ENCODE assay signal across 29 cellular contexts in genomic region chr10:23404461-23404980, GRCh38. TPM values are rescaled to one million over a fixed set of nuclear protein-coding genes. Genes with fewer than 3 reads are reported as not detected.
"Had no signal": no experiment of that assay in that cellular context is flagged by ENCODE, and none has a peak within 500 bp of the region (broad histone marks: within the 10 kb centered on the region; RNA-seq: fewer than 3 reads in every experiment).

No MANE protein-coding gene starts in this region.

- H3K9me3 Mint-ChIP-seq: activated B cell treated with CpG ODN at 0.5 μM for 24 hours; activated naive CD8-positive, alpha-beta T cell treated with anti-CD3 and anti-CD28 coated beads for 36 hours; endodermal cell; stimulated activated naive B cell treated with anti-CD40 and anti-IgM and Interleukin-4, amounts not matched to agents 10 μg/mL and 1 μg/mL and 100 μg/mL, for 72 hours; T-helper 1 cell treated with Interleukin-12 subunit alpha and Interleukin-12 subunit beta and Interleukin-4 antibody, amounts not matched to agents 30 μg/mL and 1 μg/mL, for 36 hours; type B pancreatic cell had no signal

- H3K27me3 Mint-ChIP-seq: activated B cell treated with CpG ODN at 0.5 μM for 24 hours; activated CD4-positive, alpha-beta T cell treated with anti-CD3 and anti-CD28 coated beads for 36 hours; type B pancreatic cell had no signal

- H3K36me3 ChIP-seq: breast epithelium, right lobe of liver, vagina had no signal

- H3K4me1 ChIP-seq: breast epithelium, parathyroid adenoma, right lobe of liver, testis, vagina had no signal

- ATAC-seq: activated CD4-positive, alpha-beta T cell treated with anti-CD3 and anti-CD28 coated beads for 36 hours; stimulated activated naive B cell treated with anti-CD40 and anti-IgM and Interleukin-4, amounts not matched to agents 10 μg/mL and 1 μg/mL and 100 μg/mL, for 72 hours had no signal

- DNase-seq: activated B cell treated with CpG ODN at 0.5 μM for 24 hours; activated CD4-positive, alpha-beta T cell treated with anti-CD3 and anti-CD28 coated beads for 36 hours; activated CD4-positive, alpha-beta T cell treated with anti-CD3 and anti-CD28 coated beads, Interleukin-2, amount 50 U/mL, for 4 hours; activated CD8-positive, alpha-beta memory T cell treated with anti-CD3 and anti-CD28 coated beads for 24 hours; activated CD8-positive, alpha-beta memory T cell treated with anti-CD3 and anti-CD28 coated beads, Interleukin-2, amount 50 U/mL, for 4 hours; activated naive CD4-positive, alpha-beta T cell treated with Interleukin-2 at 50 U/mL for 16 hours; activated naive CD8-positive, alpha-beta T cell treated with anti-CD3 and anti-CD28 coated beads for 36 hours; activated T-cell treated with anti-CD3 and anti-CD28 coated beads, Interleukin-2, amount 50 U/mL, for 48 hours; amniotic stem cell; cerebellar nuclear complex; cortex of kidney; endodermal cell; hippocampal formation; kidney glomerular epithelial cell; nucleus accumbens; right lobe of liver; stimulated activated CD4-positive, alpha-beta T cell treated with anti-CD3 and anti-CD28 coated beads, Interleukin-15, amount 100 ng/mL, for 24 hours; stimulated activated CD8-positive, alpha-beta memory T cell treated with anti-CD3 and anti-CD28 coated beads, Interleukin-4, amount 100 ng/mL, for 48 hours; stimulated activated naive B cell treated with anti-CD40 and anti-IgM and Interleukin-4, amounts not matched to agents 10 μg/mL and 1 μg/mL and 100 μg/mL, for 72 hours; T1000; testis had no signal

- H3K4me3 Mint-ChIP-seq: activated B cell treated with CpG ODN at 0.5 μM for 24 hours; activated CD4-positive, alpha-beta T cell treated with anti-CD3 and anti-CD28 coated beads for 36 hours; activated naive CD8-positive, alpha-beta T cell treated with anti-CD3 and anti-CD28 coated beads for 36 hours; endodermal cell; stimulated activated naive B cell treated with anti-CD40 and anti-IgM and Interleukin-4, amounts not matched to agents 10 μg/mL and 1 μg/mL and 100 μg/mL, for 72 hours; T-helper 1 cell treated with Interleukin-12 subunit alpha and Interleukin-12 subunit beta and Interleukin-4 antibody, amounts not matched to agents 30 μg/mL and 1 μg/mL, for 36 hours; type B pancreatic cell had no signal

- H3K4me3 ChIP-seq: breast epithelium, right lobe of liver, smooth muscle cell, testis, vagina had no signal

- H3K27ac ChIP-seq: breast epithelium, parathyroid adenoma, testis, vagina had no signal

- H3K9me3 ChIP-seq: breast epithelium, right lobe of liver, testis, vagina had no signal

- H3K4me1 Mint-ChIP-seq: activated B cell treated with CpG ODN at 0.5 μM for 24 hours; activated CD4-positive, alpha-beta T cell treated with anti-CD3 and anti-CD28 coated beads for 36 hours; stimulated activated naive B cell treated with anti-CD40 and anti-IgM and Interleukin-4, amounts not matched to agents 10 μg/mL and 1 μg/mL and 100 μg/mL, for 72 hours had no signal

- H3K27me3 ChIP-seq: breast epithelium, right lobe of liver, testis, vagina had no signal

- H3K27ac Mint-ChIP-seq: activated B cell treated with CpG ODN at 0.5 μM for 24 hours; activated CD4-positive, alpha-beta T cell treated with anti-CD3 and anti-CD28 coated beads for 36 hours; activated naive CD8-positive, alpha-beta T cell treated with anti-CD3 and anti-CD28 coated beads for 36 hours; endodermal cell; stimulated activated naive B cell treated with anti-CD40 and anti-IgM and Interleukin-4, amounts not matched to agents 10 μg/mL and 1 μg/mL and 100 μg/mL, for 72 hours; T-helper 1 cell treated with Interleukin-12 subunit alpha and Interleukin-12 subunit beta and Interleukin-4 antibody, amounts not matched to agents 30 μg/mL and 1 μg/mL, for 36 hours; type B pancreatic cell had no signal

- H3K36me3 Mint-ChIP-seq: activated naive CD8-positive, alpha-beta T cell treated with anti-CD3 and anti-CD28 coated beads for 36 hours; stimulated activated naive B cell treated with anti-CD40 and anti-IgM and Interleukin-4, amounts not matched to agents 10 μg/mL and 1 μg/mL and 100 μg/mL, for 72 hours; type B pancreatic cell had no signal

RNA-seq across cellular contexts. Expression of gene C10orf67, which starts 59.9 kb away (rescaled TPM):
- total RNA-seq: activated B cell treated with CpG ODN at 0.5 μM for 24 hours, endodermal cell, liver, myocyte, right lobe of liver, smooth muscle cell, vagina had no signal
